9 cellular contexts compared by ENCODE assay signal in genomic region chr12:2834581-2835491, GRCh38. TPM values are rescaled to one million over a fixed set of nuclear protein-coding genes. Genes with fewer than 3 reads are reported as not detected.
A peak's percentile ranks its signal among the peaks of the same experiment; 100 is the strongest.
DNase-seq lines count a peak whose midpoint lies in the region; ATAC-seq, FAIRE-seq and TF ChIP-seq lines count a peak whose summit lies in the region.
"Had no signal": no experiment of that assay in that cellular context is flagged by ENCODE, and none has a peak within 500 bp of the region (broad histone marks: within the 10 kb centered on the region; RNA-seq: fewer than 3 reads in every experiment).

NRIP2 (minus strand) TSS chr12:2835035; CDS start chr12:2834983, 52 bp downstream.

- H3K9ac ChIP-seq in K562 (ENCODE audit: insufficient read depth in 1 of 2, low read depth in 2 of 2, low read length in 2 of 2) (peak within 1 kb of the TSS in 1 of 2 experiments; percentile 35; a peak in 1 of 4 replicates), MM.1S (ENCODE audit: low read length) (no peak within 1 kb of the TSS)

- CTCF ChIA-PET in K562 (lab: Yijun Ruan, JAX; ENCODE audit: low intra/inter-chr PET ratio): no interaction called here

- no peaks in the 10 kb centered on the region for H4K20me1 ChIP-seq in K562 (replicated peaks; ENCODE audit: control insufficient read depth, insufficient read depth, low read length)
- H4K20me1 ChIP-seq in MM.1S (ENCODE audit: insufficient read depth, low read length): no peaks in the 10 kb centered on the region

- H3K9me1 ChIP-seq in K562 (ENCODE audit: control insufficient read depth, insufficient read depth, low read length): no peaks in the 10 kb centered on the region

- TF ChIP-seq CTCF in K562 (IDR thresholded peaks at IDR 0.05 in 2 of 3, conservative IDR thresholded peaks at IDR 0.05 in 1 of 3; ENCODE audit: insufficient read depth in 2 of 3, low read depth in 1 of 3, low read length in 3 of 3) (no peak), MM.1S (IDR thresholded peaks at IDR 0.05; ENCODE audit: low read length) (no peak)

- no peak for FAIRE-seq in K562 (lab: Jason Lieb, UNC)
- FAIRE-seq: endometrium had no signal

- no peak for ATAC-seq in K562
- no peak for ATAC-seq in stimulated activated effector memory CD8-positive, alpha-beta T cell treated with anti-CD3 and anti-CD28 coated beads, Interleukin-12 subunit alpha, Interleukin-12 subunit beta, amount 100 ng/mL, for 72 hours
- no peak for ATAC-seq in HG02870 (IDR thresholded peaks at IDR 0.05; ENCODE audit: unreplicated experiment)
- ATAC-seq in GM18498 (IDR thresholded peaks at IDR 0.05; ENCODE audit: unreplicated experiment): no peak
- ATAC-seq in GM19467 (IDR thresholded peaks at IDR 0.05; ENCODE audit: unreplicated experiment): no peak

- H3K9me2 ChIP-seq in MM.1S (replicated peaks; ENCODE audit: insufficient read depth, low read length): no peaks in the 10 kb centered on the region

- no peaks in the 10 kb centered on the region for H3K9me3 Mint-ChIP-seq in stimulated activated effector memory CD8-positive, alpha-beta T cell treated with anti-CD3 and anti-CD28 coated beads, Interleukin-12 subunit alpha, Interleukin-12 subunit beta, amount 100 ng/mL, for 72 hours

- intact Hi-C loops in K562 (cut with micrococcal nuclease): no loop called here

- H3K4me2 ChIP-seq in K562 (ENCODE audit: insufficient read depth, low read length): no peak within 1 kb of the TSS
- no peak within 1 kb of the TSS for H3K4me2 ChIP-seq in MM.1S (ENCODE audit: low read depth, low read length)

- H3K27me3 ChIP-seq in K562 (ENCODE audit: control insufficient read depth in 2 of 2, insufficient read depth in 2 of 2, low read length in 2 of 2) (no peaks in the 10 kb centered on the region), MM.1S (replicated peaks; ENCODE audit: insufficient read depth, low read length) (no peaks in the 10 kb centered on the region)

- no peaks in the 10 kb centered on the region for H3K36me3 ChIP-seq in K562 (ENCODE audit: control insufficient read depth, insufficient read depth, low read length)
- H3K36me3 ChIP-seq in MM.1S (replicated peaks; ENCODE audit: insufficient read depth, low read length): no peaks in the 10 kb centered on the region

- H3K4me3 Mint-ChIP-seq in stimulated activated effector memory CD8-positive, alpha-beta T cell treated with anti-CD3 and anti-CD28 coated beads, Interleukin-12 subunit alpha, Interleukin-12 subunit beta, amount 100 ng/mL, for 72 hours: no peak within 1 kb of the TSS

- H3K9me3 ChIP-seq in K562 (replicated peaks; ENCODE audit: control insufficient read depth, insufficient read depth, low read depth, low read length) (no peaks in the 10 kb centered on the region), MM.1S (replicated peaks; ENCODE audit: insufficient read depth, low read length) (no peaks in the 10 kb centered on the region)

- H3K36me3 Mint-ChIP-seq in stimulated activated effector memory CD8-positive, alpha-beta T cell treated with anti-CD3 and anti-CD28 coated beads, Interleukin-12 subunit alpha, Interleukin-12 subunit beta, amount 100 ng/mL, for 72 hours: peaks cover 39% of the 10 kb centered on the region

- H3K79me2 ChIP-seq in K562 (ENCODE audit: control insufficient read depth, insufficient read depth, low read length) (no peaks in the 10 kb centered on the region), MM.1S (ENCODE audit: low read length) (no peaks in the 10 kb centered on the region)

- TF ChIP-seq RAD21 in K562 (CRISPR knock-in tag; conservative IDR thresholded peaks at IDR 0.05 in 1 of 2, IDR thresholded peaks at IDR 0.05 in 1 of 2): no peak

- POLR2A ChIA-PET in K562 (lab: Yijun Ruan, JAX): interaction anchor here (0.7 kb wide), 1 partner anchor 11 kb away, joined by 3 read pairs; no protein-coding TSS in a partner anchor

- 63% methylated on average over 12 of the region's 32 CpGs for WGBS in K562 (ENCODE audit: insufficient coverage, low coverage, missing lambda C conversion rate)

- H3K4me3 ChIP-seq in K562: no peak within 1 kb of the TSS
- no peak within 1 kb of the TSS for H3K4me3 ChIP-seq in MM.1S (ENCODE audit: low read length)

- BruUV-seq in K562 (replicated peaks; lab: Mats Ljungman, UMichigan): no TSS peak

- DNase-seq in NCI-H1105 (lab: John Stamatoyannopoulos, UW) (peak; percentile 82), K562 (ENCODE audit: extremely low read depth in 1 of 4, low spot score in 3 of 4) (no peak), iPS-NIHi11 (ENCODE audit: low spot score) (peak; percentile 69), MM.1S (no peak)
- no peak for DNase-seq in stimulated activated effector memory CD8-positive, alpha-beta T cell treated with anti-CD3 and anti-CD28 coated beads, Interleukin-12 subunit alpha, Interleukin-12 subunit beta, amount 100 ng/mL, for 72 hours (ENCODE audit: low spot score in 2 of 2)

- in situ Hi-C loops in K562 (cut with MboI): no loop called here

- H3K27ac ChIP-seq in K562 (ENCODE audit: extremely low read depth, low read depth, low read length) (no peak within 1 kb of the TSS), MM.1S (ENCODE audit: low read length) (no peak within 1 kb of the TSS)

- H3K4me1 ChIP-seq in K562 (replicated peaks in 1 of 2; ENCODE audit: control insufficient read depth in 2 of 2, insufficient read depth in 2 of 2, low read length in 2 of 2): peaks cover 0 to 8% of the 10 kb centered on the region in 2 experiments; a peak in 3 of 5 replicates
- H3K4me1 ChIP-seq in MM.1S (ENCODE audit: low read length): no peaks in the 10 kb centered on the region

- H3F3A ChIP-seq in MM.1S (ENCODE audit: insufficient read depth, low read length): no peaks in the 10 kb centered on the region

- H2AFZ ChIP-seq in K562 (ENCODE audit: low read depth, low read length): no peak within 1 kb of the TSS
- H2AFZ ChIP-seq in MM.1S (ENCODE audit: low read length): no peak within 1 kb of the TSS

- no peak for TF ChIP-seq POLR2A in K562 (conservative IDR thresholded peaks at IDR 0.05)

- H3K4me1 Mint-ChIP-seq in stimulated activated effector memory CD8-positive, alpha-beta T cell treated with anti-CD3 and anti-CD28 coated beads, Interleukin-12 subunit alpha, Interleukin-12 subunit beta, amount 100 ng/mL, for 72 hours: peaks cover 12% of the 10 kb centered on the region

- H3K27ac Mint-ChIP-seq in stimulated activated effector memory CD8-positive, alpha-beta T cell treated with anti-CD3 and anti-CD28 coated beads, Interleukin-12 subunit alpha, Interleukin-12 subunit beta, amount 100 ng/mL, for 72 hours: peak within 1 kb of the TSS; percentile 50

- TF ChIP-seq EP300 in K562 (IDR thresholded peaks at IDR 0.05; ENCODE audit: low read length): no peak

TF ChIP-seq in K562, 482 proteins besides CTCF, POLR2A, EP300 and RAD21:
- TF ChIP-seq SRF (CRISPR knock-in tag; IDR thresholded peaks at IDR 0.05) (no peak), ZNF695 (CRISPR knock-in tag; IDR thresholded peaks at IDR 0.05) (no peak), POLR2G (IDR thresholded peaks at IDR 0.05; ENCODE audit: low read depth, low read length) (peak; percentile 50; the same call in 1 of the 2 replicates)

RNA-seq across cellular contexts. Expression of gene NRIP2, which starts in this region (rescaled TPM):
- 0.16 TPM in 1 of 2 replicates, not detected in the other for total RNA-seq in K562 (2011; cell fraction: chromatin; rRNA removed; ENCODE audit: low replicate concordance)
- total RNA-seq in K562 (2011; cell fraction: nucleolus; rRNA removed): not detected in 2 replicates
- not detected in 2 replicates for total RNA-seq in K562 (2011; cell fraction: nucleoplasm; rRNA removed)
- not detected in 2 replicates for total RNA-seq in K562 (2014; rRNA removed)
- total RNA-seq in K562 (2014; rRNA removed; fragmentation: Illumina TruSeq; extraction: Trizol): not detected in 2 replicates
- not detected in 2 replicates for total RNA-seq in K562 (2015; rRNA removed; fragmentation: Illumina TruSeq; extraction: Trizol)
- not detected in 2 replicates for total RNA-seq in K562 (2021)
- 0.03 TPM in 1 of 2 replicates, not detected in the other for polyA plus RNA-seq in K562 (2011; rRNA removed)
- not detected in 2 replicates for polyA plus RNA-seq in K562 (2011; cell fraction: cytosol; rRNA removed)
- polyA plus RNA-seq in K562 (2011; cell fraction: nucleus; rRNA removed): not detected in 2 replicates
- polyA plus RNA-seq in K562 (2012): 0.72 and 0.83 TPM in 2 replicates
- not detected in 2 replicates for polyA plus RNA-seq in K562 (2014; fragmentation: Illumina TruSeq; extraction: Trizol)
- under 1 TPM; 0.07 to 0.10 TPM for polyA plus RNA-seq in K562 (2014; fragmentation: Nextera tagmentation; extraction: Ambion mirVana)
- polyA plus RNA-seq in K562 (2014; rRNA removed): not detected in 2 replicates
- not detected in 2 replicates for polyA minus RNA-seq in K562 (2011; rRNA and poly(A)+ RNA removed)
- not detected in 2 replicates for polyA minus RNA-seq in K562 (2011; cell fraction: cytosol; rRNA and poly(A)+ RNA removed)
- polyA minus RNA-seq in K562 (2011; cell fraction: nucleus; rRNA and poly(A)+ RNA removed): not detected in 2 replicates

Comparison
In these comparisons a context has a peak if more than half of its experiments do, and no peak if none do; other contexts are left out.
1. DNase-seq: peak in NCI-H1105 (single experiment) and iPS-NIHi11 (single experiment); none in K562 (0 of 4), stimulated activated effector memory CD8-positive, alpha-beta T cell treated with anti-CD3 and anti-CD28 coated beads, Interleukin-12 subunit alpha, Interleukin-12 subunit beta, amount 100 ng/mL, for 72 hours (0 of 2) and MM.1S (single experiment).